In the genomic region with DNA sequence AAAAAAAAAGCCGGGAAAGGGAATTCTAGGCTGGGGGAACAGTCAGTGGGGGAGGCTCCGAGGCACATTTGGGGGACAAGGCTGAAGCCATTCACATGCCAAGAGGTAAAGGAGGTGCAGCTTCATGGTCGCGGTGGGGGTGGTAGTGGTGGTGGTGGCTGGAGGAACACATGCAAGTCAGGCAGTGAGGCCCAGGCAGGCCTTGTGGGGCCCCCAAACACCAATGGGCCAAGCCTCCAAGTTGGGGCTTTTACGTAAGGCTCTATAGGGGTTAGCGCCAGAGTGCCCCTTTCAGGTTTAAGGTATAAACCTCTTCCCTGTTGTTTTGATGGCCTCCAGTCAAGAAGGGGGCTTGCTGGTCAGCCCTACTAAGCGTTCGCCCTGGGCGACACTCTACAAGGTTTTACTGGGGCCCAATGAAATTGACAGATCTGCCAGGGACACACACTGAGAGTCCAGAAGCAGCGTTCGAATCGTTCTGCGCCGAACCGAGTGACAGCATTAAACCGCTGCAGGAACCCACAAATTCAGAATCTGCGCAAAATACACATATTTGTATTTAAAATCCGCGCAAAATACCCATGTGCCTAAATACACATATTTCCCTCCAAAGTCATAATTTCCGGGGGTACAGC, we compare ENCODE assay signal across 1 cellular context.
TF ChIP-seq lines count a peak whose summit lies in the region.

No MANE protein-coding gene starts in this region.

TF ChIP-seq in endothelial cell of umbilical vein, 7 proteins besides CTCF, POLR2A, EP300 and RAD21:
- TF ChIP-seq MYC (IDR thresholded peaks at IDR 0.05; ENCODE audit: low read depth, low read length) (no peak), FOS (IDR thresholded peaks at IDR 0.05; ENCODE audit: borderline replicate concordance, insufficient read depth, low read length) (no peak), MAX (IDR thresholded peaks at IDR 0.05; ENCODE audit: insufficient read depth, insufficient read length) (no peak)
